Comparison of ENCODE assay signal across 30 cellular contexts in genomic region chr2:236131073-236131692, GRCh38. TPM values are rescaled to one million over a fixed set of nuclear protein-coding genes. Genes with fewer than 3 reads are reported as not detected.
DNase-seq lines count a peak whose midpoint lies in the region; ATAC-seq, FAIRE-seq and TF ChIP-seq lines count a peak whose summit lies in the region.
"Had no signal": no experiment of that assay in that cellular context is flagged by ENCODE, and none has a peak within 500 bp of the region (broad histone marks: within the 10 kb centered on the region; RNA-seq: fewer than 3 reads in every experiment).

No MANE protein-coding gene starts in this region.

- no peaks in the 10 kb centered on the region for H3F3A ChIP-seq in GM23248 (ENCODE audit: insufficient read depth)

- H4K20me1 ChIP-seq in GM23248 (ENCODE audit: insufficient read depth) (no peaks in the 10 kb centered on the region), GM12878 (ENCODE audit: control insufficient read depth, insufficient read depth) (no peaks in the 10 kb centered on the region)

- DNase-seq in GM10248 (ENCODE audit: extremely low spot score) (peak; percentile 61), GM23248 (peak; percentile 27), GM12878 (ENCODE audit: low read depth, low spot score) (no peak), fibroblast of peridontal ligament (ENCODE audit: extremely low read depth) (peak; percentile 2), NCI-H1417 treated with DMSO at 0.1 percent for 48 hours (lab: John Stamatoyannopoulos, UW) (no peak), NCI-H748 (lab: John Stamatoyannopoulos, UW; ENCODE audit: unreplicated experiment) (no peak), cerebellar cortex (ENCODE audit: low spot score) (no peak)
- no peak for DNase-seq in CD4-positive, alpha-beta T cell
- DNase-seq: 8988T, ACHN, BE2C, Calu3, DMS153, DND-41, GOT3, Karpas-422, NCI-H1105, NCI-H146, NCI-H2029, NCI-H446, NCI-H526 treated with DMSO at 0.1 percent for 48 hours, Peyer's patch, SIG-M5 had no signal

- CTCF ChIA-PET in GM10248 (lab: Yijun Ruan, JAX) (interaction anchor here (1.2 kb wide), 1 partner anchor 10 kb away, joined by 3 read pairs; no protein-coding TSS in a partner anchor), GM12878 (lab: Yijun Ruan, JAX) (no interaction called here)
- CTCF ChIA-PET in CD4-positive, alpha-beta T cell (lab: Charles Lee) = no interaction called here

- H3K4me2 ChIP-seq in GM23248 (ENCODE audit: unreplicated experiment) (no peak overlapping the region), GM12878 (ENCODE audit: control insufficient read depth, insufficient read depth) (no peak overlapping the region)

- H3K27me3 ChIP-seq in GM23248 (replicated peaks; ENCODE audit: insufficient read depth) (no peaks in the 10 kb centered on the region), GM12878 (replicated peaks in 1 of 2; ENCODE audit: control insufficient read depth in 2 of 2, insufficient read depth in 2 of 2, low read length in 1 of 2) (no peaks in the 10 kb centered on the region; a peak in 1 of 4 replicates)
- H3K27me3 ChIP-seq in CD4-positive, alpha-beta T cell (ENCODE audit: control insufficient read depth, insufficient read depth, low read length) = no peaks in the 10 kb centered on the region
- H3K27me3 ChIP-seq: BE2C, Peyer's patch had no signal

- no peaks in the 10 kb centered on the region for H3K9me2 ChIP-seq in GM23248 (ENCODE audit: insufficient read depth)

- in situ Hi-C loops in GM23248 (cut with MboI) = no loop called here
- in situ Hi-C loops in GM12878 (cut with MboI) = no loop called here

- 53 to 57% methylated on average over 10 of the region's 10 CpGs for WGBS in GM23248 (ENCODE audit: low coverage in 1 of 2, low lambda C conversion rate in 2 of 2, missing lambda C conversion rate in 2 of 2), 2 experiments
- WGBS in GM12878 (ENCODE audit: insufficient coverage, insufficient replicate concordance, low lambda C conversion rate, missing lambda C conversion rate) = 20% methylated on average over 10 of the region's 10 CpGs

- H3K36me3 Mint-ChIP-seq in CD4-positive, alpha-beta T cell (ENCODE audit: low read depth) = no peaks in the 10 kb centered on the region
- H3K36me3 Mint-ChIP-seq: CD14-positive monocyte had no signal

- H3K27ac Mint-ChIP-seq in CD4-positive, alpha-beta T cell = no peak overlapping the region
- H3K27ac Mint-ChIP-seq: CD14-positive monocyte had no signal

- H3K4me3 ChIP-seq in GM23248 = no peak overlapping the region
- no peak overlapping the region for H3K4me3 ChIP-seq in GM12878
- H3K4me3 ChIP-seq: Peyer's patch, SK-N-MC had no signal

- TF ChIP-seq RAD21 in GM12878 (IDR thresholded peaks at IDR 0.05; ENCODE audit: insufficient read depth, low read depth, low read length) = no peak

- no peak overlapping the region for H3K27ac ChIP-seq in GM23248
- H3K27ac ChIP-seq in GM12878 (ENCODE audit: control insufficient read depth, insufficient read depth) = no peak overlapping the region
- H3K27ac ChIP-seq in CD4-positive, alpha-beta T cell (ENCODE audit: low read depth, low read length) = no peak overlapping the region
- H3K27ac ChIP-seq: Peyer's patch, SK-N-MC had no signal

- SMC1A ChIA-PET in GM12878 (lab: Charles Lee; ENCODE audit: uncharacterized antibody, unreplicated experiment) = no interaction called here

- TF ChIP-seq CTCF in GM10248 (IDR thresholded peaks at IDR 0.05; ENCODE audit: control extremely low read depth, extremely low read depth, low read depth, missing control alignments) = no peak
- TF ChIP-seq CTCF in GM12878 (IDR thresholded peaks at IDR 0.05 in 2 of 3, conservative IDR thresholded peaks at IDR 0.05 in 1 of 3; ENCODE audit: control insufficient read depth in 2 of 3, extremely low read depth in 1 of 3, insufficient read depth in 1 of 3, low read depth in 3 of 3, low read length in 3 of 3) = no peak
- no peak for TF ChIP-seq CTCF in CD4-positive, alpha-beta T cell (IDR thresholded peaks at IDR 0.05)

- RAD21 ChIA-PET in GM12878 (lab: Charles Lee; ENCODE audit: unreplicated experiment) = no interaction called here

- no peak overlapping the region for H2AFZ ChIP-seq in GM23248
- H2AFZ ChIP-seq in GM12878 (ENCODE audit: control insufficient read depth, low read depth, low read length) = no peak overlapping the region

- POLR2A ChIA-PET in GM10248 (lab: Yijun Ruan, JAX) (no interaction called here), GM12878 (lab: Charles Lee) (no interaction called here)
- POLR2A ChIA-PET in CD4-positive, alpha-beta T cell (lab: Charles Lee) = no interaction called here

- TF ChIP-seq EP300 in GM12878 (IDR thresholded peaks at IDR 0.05; ENCODE audit: borderline replicate concordance in 1 of 2, control insufficient read depth in 1 of 2, low read depth in 2 of 2, low read length in 2 of 2) = no peak

- H3K79me2 ChIP-seq in GM23248 (ENCODE audit: insufficient read depth) (no peaks in the 10 kb centered on the region), GM12878 (ENCODE audit: control insufficient read depth, insufficient read depth, low read length) (no peaks in the 10 kb centered on the region)

- FAIRE-seq in GM12878 (lab: Jason Lieb, UNC) = no peak
- FAIRE-seq: GM12891 had no signal

- H3K9me3 ChIP-seq in GM23248 (ENCODE audit: low read depth) = no peaks in the 10 kb centered on the region
- no peaks in the 10 kb centered on the region for H3K9me3 ChIP-seq in GM12878 (replicated peaks; ENCODE audit: control insufficient read depth, insufficient read depth, low read length)
- no peaks in the 10 kb centered on the region for H3K9me3 ChIP-seq in CD4-positive, alpha-beta T cell (ENCODE audit: control insufficient read depth, low read length)
- H3K9me3 ChIP-seq: BE2C, Peyer's patch had no signal

- H3K4me3 Mint-ChIP-seq in CD4-positive, alpha-beta T cell = no peak overlapping the region
- H3K4me3 Mint-ChIP-seq: CD14-positive monocyte had no signal

- 0 out of 3 replicates have a peak, but pooled peaks have one; percentile 25 for ATAC-seq in GM12878
- ATAC-seq in CD4-positive, alpha-beta T cell (ENCODE audit: poor library complexity) = no peak
- ATAC-seq: HCT116 had no signal

- H3K36me3 ChIP-seq in GM23248 (ENCODE audit: low read depth) (no peaks in the 10 kb centered on the region; the same call in 1 of the 2 replicates), GM12878 (ENCODE audit: control insufficient read depth in 2 of 2, insufficient read depth in 2 of 2, low read length in 1 of 2) (no peaks in the 10 kb centered on the region)
- H3K36me3 ChIP-seq: BE2C had no signal

- H3K4me1 ChIP-seq in GM23248 (ENCODE audit: insufficient read depth) (no peaks in the 10 kb centered on the region), GM12878 (ENCODE audit: control insufficient read depth, insufficient read depth, low read length) (no peaks in the 10 kb centered on the region; the same call in 1 of the 2 replicates)
- H3K4me1 ChIP-seq: BE2C, Peyer's patch had no signal

- peaks cover 10% of the 10 kb centered on the region for H3K27me3 Mint-ChIP-seq in CD4-positive, alpha-beta T cell

- intact Hi-C loops in GM12878 (cut with micrococcal nuclease; ENCODE audit: unreplicated experiment) = no loop called here
- intact Hi-C loops in CD4-positive, alpha-beta T cell (cut with DNase I, micrococcal nuclease) = no loop called here

- H3K4me1 Mint-ChIP-seq in CD4-positive, alpha-beta T cell (ENCODE audit: low read depth) = no peaks in the 10 kb centered on the region
- H3K4me1 Mint-ChIP-seq: CD14-positive monocyte had no signal

- H3K9me3 Mint-ChIP-seq in CD4-positive, alpha-beta T cell = no peaks in the 10 kb centered on the region

- TF ChIP-seq POLR2A in GM12878 (IDR thresholded peaks at IDR 0.05; ENCODE audit: low read depth, low read length) = no peak

- H3K9ac ChIP-seq in GM23248 = no peak overlapping the region
- H3K9ac ChIP-seq in GM12878 (ENCODE audit: control insufficient read depth, insufficient read depth, low read length) = no peak overlapping the region

- no TSS peak for BruUV-seq in GM12878 (replicated peaks; lab: Mats Ljungman, UMichigan)

TF ChIP-seq in GM12878, 131 proteins besides CTCF, POLR2A, EP300 and RAD21 (continues in another document):
- TF ChIP-seq FOXM1 (IDR thresholded peaks at IDR 0.05; ENCODE audit: low read depth, low read length) = no peak
- TF ChIP-seq TCF7 (IDR thresholded peaks at IDR 0.05; ENCODE audit: borderline replicate concordance) = no peak
- peak; percentile 77 for TF ChIP-seq JUNB (IDR thresholded peaks at IDR 0.05)
- no peak for TF ChIP-seq RFX5 (IDR thresholded peaks at IDR 0.05; ENCODE audit: low read depth, low read length)
- peak; percentile 70; the same call in 1 of the 2 replicates for TF ChIP-seq MEF2A (IDR thresholded peaks at IDR 0.05; ENCODE audit: insufficient read depth, low read depth, low read length)

RNA-seq across cellular contexts. Expression of gene GBX2, which starts 37.0 kb away (rescaled TPM):
- total RNA-seq in GM23248 (2014; rRNA removed; shearing (Covaris generic)) = not detected in 2 replicates
- polyA plus RNA-seq in GM23248 (2016; fragmentation: Nextera tagmentation; extraction: Ambion mirVana) (not detected in 2 replicates), GM12878 (2011; rRNA removed) (not detected in 2 replicates), GM12878 (2014; fragmentation: Illumina TruSeq; extraction: Trizol) (not detected in 2 replicates), GM12878 (2014; fragmentation: Nextera tagmentation; extraction: Ambion mirVana) (not detected), GM12878 (2014; rRNA removed) (not detected in 2 replicates), GM12878 (2016; fragmentation: Nextera tagmentation; extraction: Ambion mirVana) (not detected)
- total RNA-seq in GM12878 (2013; cell fraction: nucleolus; rRNA removed) = not detected in 2 replicates
- total RNA-seq in GM12878 (2014; rRNA removed) (not detected in 2 replicates), GM12878 (2014; rRNA removed; fragmentation: Illumina TruSeq; extraction: Trizol) (not detected in 2 replicates), GM12878 (2021) (not detected in 2 replicates)
- not detected for polyA plus RNA-seq in GM12878 (2011; ENCODE audit: low read depth)
- not detected in 2 replicates for polyA plus RNA-seq in GM12878 (2011; cell fraction: cytosol; rRNA removed)
- polyA plus RNA-seq in GM12878 (2011; cell fraction: nucleus; rRNA removed) = not detected in 2 replicates
- not detected in 2 replicates for polyA plus RNA-seq in GM12878 (2012)
- not detected in 2 replicates for polyA minus RNA-seq in GM12878 (2011; rRNA and poly(A)+ RNA removed)
- not detected in 2 replicates for polyA minus RNA-seq in GM12878 (2011; cell fraction: cytosol; rRNA and poly(A)+ RNA removed)
- polyA minus RNA-seq in GM12878 (2011; cell fraction: nucleus; rRNA and poly(A)+ RNA removed) = not detected in 2 replicates
- not detected for total RNA-seq in CD4-positive, alpha-beta T cell
- total RNA-seq: HT-29; OCI-LY7; Peyer's patch; T-helper 1 cell treated with Interleukin-12 subunit alpha and Interleukin-12 subunit beta and Interleukin-4 antibody, amounts not matched to agents 30 ng/mL and 1 ng/mL, for 36 hours had no signal
- polyA plus RNA-seq: CD14-positive monocyte had no signal

Comparison
In these comparisons a context has a peak if more than half of its experiments do, and no peak if none do; other contexts are left out.
1. DNase-seq: peak in GM10248 (single experiment), GM23248 (single experiment) and fibroblast of peridontal ligament (single experiment); none in GM12878 (single experiment), CD4-positive, alpha-beta T cell (0 of 10), NCI-H1417 treated with DMSO at 0.1 percent for 48 hours (single experiment), NCI-H748 (single experiment) and cerebellar cortex (single experiment).